In the genomic region with DNA sequence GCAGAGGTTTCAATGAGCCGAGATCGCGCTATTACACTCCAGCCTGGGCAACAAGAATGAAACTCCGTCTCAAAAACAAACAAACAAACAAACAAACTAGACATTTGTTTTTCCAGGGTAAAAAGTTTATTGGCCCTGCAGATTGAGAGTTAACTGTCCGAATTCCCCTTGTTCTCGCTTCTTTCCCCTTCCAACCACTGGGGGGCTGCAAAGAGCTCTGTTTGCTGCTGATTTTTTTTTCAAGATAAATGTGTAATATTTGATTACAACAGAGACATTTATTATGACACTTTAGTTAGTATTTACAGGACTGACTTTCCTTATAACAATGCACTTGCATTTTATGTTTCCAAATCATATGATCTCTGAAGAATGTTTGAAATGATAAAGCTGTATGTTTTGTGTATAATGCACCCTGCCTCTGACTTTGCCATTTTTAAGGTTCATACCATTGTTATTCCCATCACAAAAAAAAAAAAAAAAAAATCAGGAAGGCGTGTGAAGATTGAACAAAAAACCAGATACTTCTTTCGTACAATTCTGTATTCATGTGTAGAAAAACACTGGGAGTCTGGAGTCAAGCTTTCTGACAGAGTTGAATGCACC, we compare ENCODE assay signal across 8 cellular contexts. TPM values are rescaled to one million over a fixed set of nuclear protein-coding genes. Genes with fewer than 3 reads are reported as not detected.
DNase-seq lines count a peak whose midpoint lies in the region; ATAC-seq, FAIRE-seq and TF ChIP-seq lines count a peak whose summit lies in the region.

No MANE protein-coding gene starts in this region.

- FAIRE-seq in GM12892 (lab: Jason Lieb, UNC) (no peak), GM12878 (lab: Jason Lieb, UNC) (peak; percentile 7), islet of Langerhans (lab: Jason Lieb, UNC) (peak; percentile 96)

- peak; percentile 65 for TF ChIP-seq RAD21 in GM12878 (IDR thresholded peaks at IDR 0.05; ENCODE audit: insufficient read depth, low read depth, low read length)

- intact Hi-C loops in GM12878 (cut with micrococcal nuclease; ENCODE audit: unreplicated experiment) (loop anchor here (1.0 to 10.0 kb wide), 3 partner anchors 280 to 927 kb away; no protein-coding TSS in a partner anchor), transverse colon (cut with DNase I; ENCODE audit: low total_unique reads) (no loop called here)

- no peaks in the 10 kb centered on the region for H3K79me2 ChIP-seq in GM12878 (ENCODE audit: control insufficient read depth, insufficient read depth, low read length)

- H3K27ac ChIP-seq in GM12878 (ENCODE audit: control insufficient read depth, insufficient read depth) (no peak overlapping the region), transverse colon (no peak overlapping the region)

- RAD21 ChIA-PET in GM12878 (lab: Charles Lee; ENCODE audit: unreplicated experiment): interaction anchor here (1.0 to 1.1 kb wide), 2 partner anchors 191 to 194 kb away, joined by 3 to 4 read pairs; no protein-coding TSS in a partner anchor

- 26% methylated on average over 8 of the region's 8 CpGs for WGBS in GM12878 (ENCODE audit: insufficient coverage, insufficient replicate concordance, low lambda C conversion rate, missing lambda C conversion rate)
- 11 to 15% methylated on average over 8 of the region's 8 CpGs for WGBS in transverse colon (ENCODE audit: low coverage in 1 of 2), 2 donors

- no peaks in the 10 kb centered on the region for H4K20me1 ChIP-seq in GM12878 (ENCODE audit: control insufficient read depth, insufficient read depth)

- no peak overlapping the region for H3K9ac ChIP-seq in GM12878 (ENCODE audit: control insufficient read depth, insufficient read depth, low read length)

- no peaks in the 10 kb centered on the region for H3K36me3 ChIP-seq in GM12878 (ENCODE audit: control insufficient read depth in 2 of 2, insufficient read depth in 2 of 2, low read length in 1 of 2)
- H3K36me3 ChIP-seq in transverse colon: no peaks in the 10 kb centered on the region

- H3K9me3 ChIP-seq in GM12878 (replicated peaks; ENCODE audit: control insufficient read depth, insufficient read depth, low read length): no peaks in the 10 kb centered on the region
- H3K9me3 ChIP-seq in transverse colon: no peaks in the 10 kb centered on the region

- H3K4me2 ChIP-seq in GM12878 (ENCODE audit: control insufficient read depth, insufficient read depth): no peak overlapping the region

- SMC1A ChIA-PET in GM12878 (lab: Charles Lee; ENCODE audit: uncharacterized antibody, unreplicated experiment): interaction anchor here (0.6 to 2.1 kb wide), 9 partner anchors 8 to 1850 kb away, joined by 3 to 9 read pairs (median 4); no protein-coding TSS in a partner anchor

- no peak overlapping the region for H2AFZ ChIP-seq in GM12878 (ENCODE audit: control insufficient read depth, low read depth, low read length)

- no peak for TF ChIP-seq POLR2A in GM12892 (IDR thresholded peaks at IDR 0.05; ENCODE audit: low read depth, low read length)
- TF ChIP-seq POLR2A in GM12878 (IDR thresholded peaks at IDR 0.05; ENCODE audit: low read depth, low read length): no peak
- TF ChIP-seq POLR2A in transverse colon (IDR thresholded peaks at IDR 0.05): no peak

- peak; percentile 82 for TF ChIP-seq CTCF in AG09319 (IDR thresholded peaks at IDR 0.05; ENCODE audit: low read depth, low read length)
- peak; percentile 58 to 73 (median 71) for TF ChIP-seq CTCF in GM12878 (IDR thresholded peaks at IDR 0.05 in 2 of 3, conservative IDR thresholded peaks at IDR 0.05 in 1 of 3; ENCODE audit: control insufficient read depth in 2 of 3, extremely low read depth in 1 of 3, insufficient read depth in 1 of 3, low read depth in 3 of 3, low read length in 3 of 3)
- TF ChIP-seq CTCF in transverse colon (IDR thresholded peaks at IDR 0.05): peak; percentile 24 to 62 (median 57)

- BruUV-seq in GM12878 (replicated peaks; lab: Mats Ljungman, UMichigan): no TSS peak

- POLR2A ChIA-PET in GM12878 (lab: Charles Lee): no interaction called here

- H3K27me3 ChIP-seq in GM12878 (replicated peaks in 1 of 2; ENCODE audit: control insufficient read depth in 2 of 2, insufficient read depth in 2 of 2, low read length in 1 of 2): peaks cover 7% of the 10 kb centered on the region in 2 experiments; a peak in 3 of 4 replicates
- H3K27me3 ChIP-seq in transverse colon: peaks cover 43% of the 10 kb centered on the region

- peak; percentile 10 for DNase-seq in AG09319 (ENCODE audit: extremely low read depth, low read depth)
- peak; percentile 13 for DNase-seq in GM12892 (ENCODE audit: insufficient read length)
- DNase-seq in NCI-H2196 treated with DMSO at 0.1 percent for 48 hours (lab: John Stamatoyannopoulos, UW; ENCODE audit: unreplicated experiment): peak; percentile 35
- no peak for DNase-seq in GM12878 (ENCODE audit: low read depth, low spot score)
- no peak for DNase-seq in transverse colon
- no peak for DNase-seq in activated CD4-positive, CD25-positive, alpha-beta regulatory T cell treated with anti-CD3 and anti-CD28 coated beads, Interleukin-2, amount 50 U/mL, for 72 hours

- H3K4me1 ChIP-seq in GM12878 (ENCODE audit: control insufficient read depth, insufficient read depth, low read length) (no peaks in the 10 kb centered on the region), transverse colon (peaks cover 12 to 24% (median 17%) of the 10 kb centered on the region in 4 donors)

- peak; percentile 47; the same call in 1 of the 3 replicates for ATAC-seq in GM12878
- ATAC-seq in GM21515 (IDR thresholded peaks at IDR 0.05; ENCODE audit: unreplicated experiment): no peak

- no peak for TF ChIP-seq EP300 in GM12878 (IDR thresholded peaks at IDR 0.05; ENCODE audit: borderline replicate concordance in 1 of 2, control insufficient read depth in 1 of 2, low read depth in 2 of 2, low read length in 2 of 2)
- no peak for TF ChIP-seq EP300 in transverse colon (IDR thresholded peaks at IDR 0.05; ENCODE audit: low read depth)

- H3K4me3 ChIP-seq in GM12878: no peak overlapping the region
- no peak overlapping the region for H3K4me3 ChIP-seq in transverse colon

- CTCF ChIA-PET in GM12878 (lab: Yijun Ruan, JAX): interaction anchor here (0.5 to 2.5 kb wide), 20 partner anchors 8 to 927 kb away, joined by 3 to 14 read pairs (median 3); no protein-coding TSS in a partner anchor

- in situ Hi-C loops in GM12878 (cut with MboI): loop anchor here (25.0 kb wide), 1 partner anchor 925 kb away; no protein-coding TSS in a partner anchor
- in situ Hi-C loops in transverse colon (cut with MboI; ENCODE audit: low pct_ligation_motif_present in 1 of 4, low pct_unique_long_range_greater_than_20kb in 1 of 4, low sequenced_read_pairs in 3 of 4): loop anchor here in 1 of 4 donors (10.0 kb wide), 1 partner anchor 513 kb away; no protein-coding TSS in a partner anchor

TF ChIP-seq in GM12878, 131 proteins besides CTCF, POLR2A, EP300 and RAD21:
- no peak for TF ChIP-seq KDM1A (IDR thresholded peaks at IDR 0.05; ENCODE audit: borderline replicate concordance)
- TF ChIP-seq SMC3 (IDR thresholded peaks at IDR 0.05; ENCODE audit: borderline replicate concordance, low read length): peak; percentile 53; the same call in 1 of the 2 replicates
- peak; percentile 45; the same call in 1 of the 2 replicates for TF ChIP-seq ZNF384 (IDR thresholded peaks at IDR 0.05; ENCODE audit: borderline replicate concordance, low read depth, low read length)

RNA-seq across cellular contexts. Expression of gene CLSTN2, which starts 2.8 kb away (rescaled TPM):
- 0.04 TPM for polyA plus RNA-seq in GM12892 (2012; ENCODE audit: missing spikeins)
- total RNA-seq in GM12878 (2013; cell fraction: nucleolus; rRNA removed): not detected in 2 replicates
- under 0.01 TPM in 1 of 2 replicates, not detected in the other for total RNA-seq in GM12878 (2014; rRNA removed)
- under 0.01 TPM in 1 of 2 replicates, not detected in the other for total RNA-seq in GM12878 (2014; rRNA removed; fragmentation: Illumina TruSeq; extraction: Trizol)
- 0.03 and 0.05 TPM in 2 replicates for total RNA-seq in GM12878 (2021)
- polyA plus RNA-seq in GM12878 (2011; ENCODE audit: low read depth): not detected
- not detected in 2 replicates for polyA plus RNA-seq in GM12878 (2011; rRNA removed)
- not detected in 2 replicates for polyA plus RNA-seq in GM12878 (2011; cell fraction: cytosol; rRNA removed)
- polyA plus RNA-seq in GM12878 (2011; cell fraction: nucleus; rRNA removed): not detected in 2 replicates
- 0.01 TPM in 1 of 2 replicates, not detected in the other for polyA plus RNA-seq in GM12878 (2012)
- 0.03 TPM in 1 of 2 replicates, not detected in the other for polyA plus RNA-seq in GM12878 (2014; fragmentation: Illumina TruSeq; extraction: Trizol)
- polyA plus RNA-seq in GM12878 (2014; fragmentation: Nextera tagmentation; extraction: Ambion mirVana): under 1 TPM; under 0.01 to 0.10 TPM
- 0.04 TPM in 1 of 2 replicates, not detected in the other for polyA plus RNA-seq in GM12878 (2014; rRNA removed)
- not detected for polyA plus RNA-seq in GM12878 (2016; fragmentation: Nextera tagmentation; extraction: Ambion mirVana)
- polyA minus RNA-seq in GM12878 (2011; rRNA and poly(A)+ RNA removed): not detected in 2 replicates
- not detected in 2 replicates for polyA minus RNA-seq in GM12878 (2011; cell fraction: cytosol; rRNA and poly(A)+ RNA removed)
- not detected in 2 replicates for polyA minus RNA-seq in GM12878 (2011; cell fraction: nucleus; rRNA and poly(A)+ RNA removed)
- total RNA-seq in transverse colon: 1 to 10 TPM in 3 of 4 donors, under 1 TPM in 1; 0.60 to 9.0 (median 2.2) TPM

Comparison
In these comparisons a context has a peak if more than half of its experiments do, and no peak if none do; other contexts are left out.
1. DNase-seq: peak in AG09319 (single experiment), GM12892 (single experiment) and NCI-H2196 treated with DMSO at 0.1 percent for 48 hours (single experiment); none in GM12878 (single experiment), transverse colon (single experiment) and activated CD4-positive, CD25-positive, alpha-beta regulatory T cell treated with anti-CD3 and anti-CD28 coated beads, Interleukin-2, amount 50 U/mL, for 72 hours (single experiment).
2. Peak in every context shown above with its lines, with median percentiles within 50 percentile points of each other: CTCF ChIP-seq.